In the genomic region with DNA sequence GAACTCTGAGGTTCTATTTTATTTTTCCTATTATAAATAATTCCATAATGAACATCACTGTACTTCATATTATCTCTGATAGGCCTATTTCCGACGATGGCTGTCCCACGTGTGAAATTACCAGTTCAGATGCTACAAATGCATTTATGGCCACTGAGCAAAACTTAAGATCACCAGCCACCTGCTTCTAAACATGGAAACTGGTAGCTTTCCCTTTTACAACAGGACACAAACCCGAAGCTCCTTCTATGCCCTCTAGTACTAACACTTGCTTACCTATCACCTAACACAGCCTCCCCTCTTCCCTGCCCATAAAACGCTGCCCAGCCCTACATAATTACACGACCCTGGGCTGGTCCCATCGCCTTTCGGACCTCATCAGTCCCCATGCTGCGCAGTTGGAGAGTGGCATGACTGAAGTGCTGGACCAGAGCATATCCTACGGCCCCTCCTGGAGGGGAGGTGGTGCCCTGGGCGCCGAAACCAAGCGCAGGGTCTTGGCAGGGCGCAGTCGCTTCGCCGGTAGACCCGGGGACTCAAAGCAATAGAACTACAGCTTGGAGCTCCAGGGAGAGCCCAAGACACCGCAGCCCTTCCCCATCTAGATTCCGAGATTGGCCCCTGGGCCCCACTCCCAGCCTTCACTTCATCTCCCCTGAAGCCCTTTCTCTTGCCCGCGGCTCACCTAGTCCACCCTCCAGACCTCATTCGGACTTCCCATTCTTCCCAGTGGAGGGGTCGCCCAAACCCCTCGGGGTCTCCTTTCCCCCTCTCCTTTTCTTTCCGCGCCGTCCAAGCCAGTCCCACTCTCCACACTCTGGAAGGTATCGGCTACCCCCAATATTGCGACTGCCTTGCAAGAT, we compare ENCODE assay signal across 8 cellular contexts. TPM values are rescaled to one million over a fixed set of nuclear protein-coding genes. Genes with fewer than 3 reads are reported as not detected.
DNase-seq lines count a peak whose midpoint lies in the region; ATAC-seq and TF ChIP-seq lines count a peak whose summit lies in the region.

No MANE protein-coding gene starts in this region.

- ATAC-seq in GM19463 (IDR thresholded peaks at IDR 0.05; ENCODE audit: unreplicated experiment), result no peak

- peak overlapping the region; percentile 88 to 94 (median 90) for H3K27ac ChIP-seq in esophagus squamous epithelium

- 7 to 9% methylated on average over 20 of the region's 30 CpGs for WGBS in esophagus squamous epithelium, 2 donors

- H3K9me3 ChIP-seq in esophagus squamous epithelium, result no peaks in the 10 kb centered on the region

- TF ChIP-seq CTCF in esophagus squamous epithelium (IDR thresholded peaks at IDR 0.05), result no peak
- TF ChIP-seq CTCF in neural crest cell (conservative IDR thresholded peaks at IDR 0.05), result no peak

- H3K4me3 Mint-ChIP-seq in neural crest cell, result peak overlapping the region; percentile 94

- peaks cover 16 to 65% (median 23%) of the 10 kb centered on the region in 3 donors for H3K4me1 ChIP-seq in esophagus squamous epithelium

- DNase-seq in NCI-H82 (lab: John Stamatoyannopoulos, UW) (peak; percentile 27), NCI-H82 treated with DMSO at 0.1 percent for 48 hours (lab: John Stamatoyannopoulos, UW; ENCODE audit: unreplicated experiment) (no peak), HuH-7.5 (ENCODE audit: low spot score) (peak; percentile 32), esophagus squamous epithelium (lab: John Stamatoyannopoulos, UW) (no peak), neural crest cell (ENCODE audit: low read depth, low spot score) (peak; percentile 8), NCI-H1694 treated with DMSO at 0.1 percent for 48 hours (lab: John Stamatoyannopoulos, UW) (no peak)
- DNase-seq in activated CD8-positive, alpha-beta memory T cell treated with anti-CD3 and anti-CD28 coated beads, Interleukin-2, amount 50 U/mL, for 4 hours, result peak; percentile 17

- H3K4me3 ChIP-seq in esophagus squamous epithelium, result peak overlapping the region; percentile 87 to 98 (median 96)

- no peaks in the 10 kb centered on the region for H3K9me3 Mint-ChIP-seq in neural crest cell

- H3K36me3 ChIP-seq in esophagus squamous epithelium, result peaks cover 0 to 34% (median 0%) of the 10 kb centered on the region in 3 donors

- intact Hi-C loops in esophagus squamous epithelium (cut with DNase I), result no loop called here

- H3K27me3 Mint-ChIP-seq in neural crest cell (ENCODE audit: low read depth), result no peaks in the 10 kb centered on the region

- H3K27ac Mint-ChIP-seq in neural crest cell (ENCODE audit: unreplicated experiment), result peak overlapping the region; percentile 88

- H3K4me1 Mint-ChIP-seq in neural crest cell, result peaks cover 35% of the 10 kb centered on the region

- H3K27me3 ChIP-seq in esophagus squamous epithelium, result no peaks in the 10 kb centered on the region

- no peaks in the 10 kb centered on the region for H3K36me3 Mint-ChIP-seq in neural crest cell (ENCODE audit: low read depth)

- no peak for TF ChIP-seq POLR2A in esophagus squamous epithelium (IDR thresholded peaks at IDR 0.05)

RNA-seq across cellular contexts. Expression of a gene that starts 1.0 kb away (rescaled TPM):
- 10 to 100 TPM; 11.1 to 32.0 (median 12.0) TPM for total RNA-seq in esophagus squamous epithelium
- total RNA-seq in neural crest cell, result 46.3 and 49.2 TPM in 2 replicates

RNA-seq across cellular contexts. Expression of a gene that starts 33.2 kb away (rescaled TPM):
- not detected for total RNA-seq in esophagus squamous epithelium
- total RNA-seq in neural crest cell, result not detected in 2 replicates

Comparison
In these comparisons a context has a peak if more than half of its experiments do, and no peak if none do; other contexts are left out.
1. DNase-seq: peak in NCI-H82 (single experiment), HuH-7.5 (single experiment), activated CD8-positive, alpha-beta memory T cell treated with anti-CD3 and anti-CD28 coated beads, Interleukin-2, amount 50 U/mL, for 4 hours (single experiment) and neural crest cell (single experiment); none in NCI-H82 treated with DMSO at 0.1 percent for 48 hours (single experiment), esophagus squamous epithelium (single experiment) and NCI-H1694 treated with DMSO at 0.1 percent for 48 hours (single experiment).